In genomic region chr22:19518568-19519030, GRCh38 we compare ENCODE assay signal across 1 cellular context.
A peak's percentile ranks its signal among the peaks of the same experiment; 100 is the strongest.
TF ChIP-seq lines count a peak whose summit lies in the region.

No MANE protein-coding gene starts in this region.

TF ChIP-seq in K562, 482 proteins besides CTCF, POLR2A, EP300 and RAD21:
- TF ChIP-seq ATF2 (CRISPR knock-in tag; IDR thresholded peaks at IDR 0.05) = 0 out of 2 replicates have a peak, but pooled peaks have one; percentile 32
- TF ChIP-seq STAG1 (CRISPR knock-in tag; IDR thresholded peaks at IDR 0.05; ENCODE audit: borderline replicate concordance) = 0 out of 2 replicates have a peak, but pooled peaks have one; percentile 20
- TF ChIP-seq POLR2AphosphoS5 (IDR thresholded peaks at IDR 0.05; ENCODE audit: control insufficient read depth, insufficient read depth, low read depth, low read length) = peak; percentile 60; the same call in 1 of the 2 replicates
- TF ChIP-seq PML (IDR thresholded peaks at IDR 0.05; ENCODE audit: low read length) = no peak
- TF ChIP-seq SETDB1 (IDR thresholded peaks at IDR 0.05; ENCODE audit: low read length) = peak; percentile 73
- no peak for TF ChIP-seq FOXA1 (IDR thresholded peaks at IDR 0.05; ENCODE audit: borderline replicate concordance)
- peak; percentile 7 for TF ChIP-seq SNRNP70 (optimal IDR thresholded peaks at IDR 0.05; ENCODE audit: low read depth, low read length)
- no peak for TF ChIP-seq ZNF354B (CRISPR knock-in tag; IDR thresholded peaks at IDR 0.05)
- TF ChIP-seq XRCC3 (IDR thresholded peaks at IDR 0.05) = no peak
- no peak for TF ChIP-seq CBX1 (IDR thresholded peaks at IDR 0.05; ENCODE audit: low read depth)
- TF ChIP-seq XRCC5 (IDR thresholded peaks at IDR 0.05; ENCODE audit: low read depth, low read length) = no peak
- TF ChIP-seq NR3C1 (CRISPR knock-in tag; IDR thresholded peaks at IDR 0.05) = peak; percentile 3; the same call in 1 of the 2 replicates
- peak; percentile 18 for TF ChIP-seq KDM5B (IDR thresholded peaks at IDR 0.05; ENCODE audit: insufficient replicate concordance, low read depth, low read length)
- 0 out of 2 replicates have a peak, but pooled peaks have one; percentile 20 for TF ChIP-seq CHD2 (IDR thresholded peaks at IDR 0.05; ENCODE audit: low read depth, low read length)
